In genomic region chr13:51646041-51646670, GRCh38 we compare ENCODE assay signal across 12 cellular contexts.
DNase-seq lines count a peak whose midpoint lies in the region; ATAC-seq lines count a peak whose summit lies in the region.
"Had no signal": no experiment of that assay in that cellular context is flagged by ENCODE, and none has a peak within 500 bp of the region (broad histone marks: within the 10 kb centered on the region; RNA-seq: fewer than 3 reads in every experiment).

No MANE protein-coding gene starts in this region.

- no peaks in the 10 kb centered on the region for H3K9me3 Mint-ChIP-seq in activated T-helper 17 cell treated with anti-CD3 and anti-CD28 coated beads, Interleukin-2, amount 50 U/mL, for 72 hours
- peaks cover 0 to 2% of the 10 kb centered on the region in 2 donors for H3K9me3 Mint-ChIP-seq in stimulated activated naive B cell treated with anti-CD40 and anti-IgM and Interleukin-4, amounts not matched to agents 10 μg/mL and 1 μg/mL and 100 μg/mL, for 72 hours

- H3K4me3 ChIP-seq in iPS-18a (ENCODE audit: low read length), result peak overlapping the region; percentile 7

- H3K4me1 Mint-ChIP-seq in activated T-helper 17 cell treated with anti-CD3 and anti-CD28 coated beads, Interleukin-2, amount 50 U/mL, for 72 hours, result peaks cover 45% of the 10 kb centered on the region
- H3K4me1 Mint-ChIP-seq in stimulated activated naive B cell treated with anti-CD40 and anti-IgM and Interleukin-4, amounts not matched to agents 10 μg/mL and 1 μg/mL and 100 μg/mL, for 72 hours, result peaks cover 35 to 58% of the 10 kb centered on the region in 2 donors

- peak overlapping the region; percentile 98 for H3K27ac Mint-ChIP-seq in activated T-helper 17 cell treated with anti-CD3 and anti-CD28 coated beads, Interleukin-2, amount 50 U/mL, for 72 hours
- peak overlapping the region; percentile 65 for H3K27ac Mint-ChIP-seq in stimulated activated naive B cell treated with anti-CD40 and anti-IgM and Interleukin-4, amounts not matched to agents 10 μg/mL and 1 μg/mL and 100 μg/mL, for 72 hours
- H3K27ac Mint-ChIP-seq: mesothelial cell of epicardium had no signal

- peaks cover 46% of the 10 kb centered on the region for H3K4me1 ChIP-seq in iPS-18a (ENCODE audit: control insufficient read depth, low read depth, low read length)

- H3K27ac ChIP-seq in iPS-18a (ENCODE audit: low read length), result peak overlapping the region; percentile 37

- H3K4me3 Mint-ChIP-seq in activated T-helper 17 cell treated with anti-CD3 and anti-CD28 coated beads, Interleukin-2, amount 50 U/mL, for 72 hours, result peak overlapping the region; percentile 72
- H3K4me3 Mint-ChIP-seq in stimulated activated naive B cell treated with anti-CD40 and anti-IgM and Interleukin-4, amounts not matched to agents 10 μg/mL and 1 μg/mL and 100 μg/mL, for 72 hours, result no peak overlapping the region
- H3K4me3 Mint-ChIP-seq: mesothelial cell of epicardium had no signal

- H3K36me3 Mint-ChIP-seq in activated T-helper 17 cell treated with anti-CD3 and anti-CD28 coated beads, Interleukin-2, amount 50 U/mL, for 72 hours (ENCODE audit: low read depth), result peaks cover 5% of the 10 kb centered on the region
- H3K36me3 Mint-ChIP-seq in stimulated activated naive B cell treated with anti-CD40 and anti-IgM and Interleukin-4, amounts not matched to agents 10 μg/mL and 1 μg/mL and 100 μg/mL, for 72 hours, result peaks cover 12 to 13% of the 10 kb centered on the region in 2 donors

- no peaks in the 10 kb centered on the region for H3K27me3 Mint-ChIP-seq in activated T-helper 17 cell treated with anti-CD3 and anti-CD28 coated beads, Interleukin-2, amount 50 U/mL, for 72 hours
- no peaks in the 10 kb centered on the region for H3K27me3 Mint-ChIP-seq in stimulated activated naive B cell treated with anti-CD40 and anti-IgM and Interleukin-4, amounts not matched to agents 10 μg/mL and 1 μg/mL and 100 μg/mL, for 72 hours

- H3K36me3 ChIP-seq in iPS-18a (ENCODE audit: control insufficient read depth, low read depth, low read length), result no peaks in the 10 kb centered on the region

- no peaks in the 10 kb centered on the region for H3K27me3 ChIP-seq in iPS-18a (ENCODE audit: control insufficient read depth, insufficient read depth, low read length)

- no peaks in the 10 kb centered on the region for H3K9me3 ChIP-seq in iPS-18a (ENCODE audit: control insufficient read depth, low read depth, low read length)

- H3K9ac ChIP-seq in iPS-18a (ENCODE audit: low read length), result peak overlapping the region; percentile 51

- no peak for DNase-seq in activated CD4-positive, CD25-positive, alpha-beta regulatory T cell treated with anti-CD3 and anti-CD28 coated beads, Interleukin-2, amount 50 U/mL, for 72 hours
- no peak for DNase-seq in stimulated activated naive B cell treated with anti-CD40 and anti-IgM and Interleukin-4, amounts not matched to agents 10 μg/mL and 1 μg/mL and 100 μg/mL, for 72 hours
- DNase-seq in islet precursor cell, result no peak
- DNase-seq in NCI-H2227 (lab: John Stamatoyannopoulos, UW; ENCODE audit: unreplicated experiment), result no peak
- DNase-seq: activated CD4-positive, alpha-beta T cell treated with anti-CD3 and anti-CD28 coated beads for 1 hour; foreskin fibroblast; NCI-H2029 had no signal

- ATAC-seq in activated CD4-positive, CD25-positive, alpha-beta regulatory T cell treated with anti-CD3 and anti-CD28 coated beads, Interleukin-2, amount 50 U/mL, for 24 hours, result peak; percentile 57 to 62
- ATAC-seq in activated T-helper 17 cell treated with anti-CD3 and anti-CD28 coated beads, Interleukin-2, amount 50 U/mL, for 72 hours (replicated peaks), result peak; percentile 71
- ATAC-seq in stimulated activated naive B cell treated with anti-CD40 and anti-IgM and Interleukin-4, amounts not matched to agents 10 μg/mL and 1 μg/mL and 100 μg/mL, for 72 hours (replicated peaks), result no peak
- no peak for ATAC-seq in HG03442 (IDR thresholded peaks at IDR 0.05; ENCODE audit: unreplicated experiment)

Comparison
In these comparisons a context has a peak if more than half of its experiments do, and no peak if none do; other contexts are left out.
1. ATAC-seq: peak in activated CD4-positive, CD25-positive, alpha-beta regulatory T cell treated with anti-CD3 and anti-CD28 coated beads, Interleukin-2, amount 50 U/mL, for 24 hours (2 of 2) and activated T-helper 17 cell treated with anti-CD3 and anti-CD28 coated beads, Interleukin-2, amount 50 U/mL, for 72 hours (single experiment); none in stimulated activated naive B cell treated with anti-CD40 and anti-IgM and Interleukin-4, amounts not matched to agents 10 μg/mL and 1 μg/mL and 100 μg/mL, for 72 hours (0 of 2) and HG03442 (single experiment).